Comparison of ENCODE assay signal across 20 cellular contexts in the genomic region with DNA sequence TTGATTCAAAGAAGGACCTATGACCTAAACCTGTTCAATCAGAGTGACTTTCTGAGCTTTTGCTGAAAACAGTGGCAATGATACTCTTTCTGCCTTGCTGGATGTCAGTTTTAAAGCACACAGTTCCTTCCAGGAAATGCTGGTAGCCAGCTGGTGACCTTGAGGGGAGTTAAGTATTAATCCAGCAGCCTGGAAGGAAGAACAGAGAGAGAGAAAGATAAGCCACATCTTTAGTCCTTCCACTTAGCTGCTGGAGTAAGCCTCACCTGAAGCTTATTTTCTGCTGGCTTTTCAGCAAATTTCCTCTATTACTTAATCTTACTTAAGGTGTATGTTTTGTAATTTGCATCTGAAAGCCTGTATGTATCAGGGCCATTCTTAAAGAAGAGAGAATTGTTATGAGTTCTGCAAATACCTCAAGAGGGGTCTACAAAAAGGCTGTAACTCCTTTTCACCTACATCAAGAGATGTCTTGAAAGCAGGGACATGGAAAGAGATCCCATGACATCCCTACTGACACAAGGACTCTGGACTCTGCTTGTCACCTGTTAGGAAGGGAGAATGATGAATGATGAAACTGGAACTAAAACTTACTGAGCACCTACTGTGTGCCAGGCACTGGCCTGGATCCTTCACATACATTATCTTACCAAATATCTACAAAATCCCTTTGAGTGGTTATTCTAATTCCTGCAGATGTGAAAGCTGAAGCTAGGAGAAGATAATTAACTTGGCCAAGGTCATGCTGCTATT. TPM values are rescaled to one million over a fixed set of nuclear protein-coding genes. Genes with fewer than 3 reads are reported as not detected.
DNase-seq lines count a peak whose midpoint lies in the region; ATAC-seq and FAIRE-seq lines count a peak whose summit lies in the region.
"Had no signal": no experiment of that assay in that cellular context is flagged by ENCODE, and none has a peak within 500 bp of the region (broad histone marks: within the 10 kb centered on the region; RNA-seq: fewer than 3 reads in every experiment).

No MANE protein-coding gene starts in this region.

- intact Hi-C loops in left colon (cut with DNase I, micrococcal nuclease) = no loop called here
- intact Hi-C loops in posterior cingulate gyrus (cut with DNase I) = no loop called here

- no peaks in the 10 kb centered on the region for H3K9me3 ChIP-seq in small intestine (ENCODE audit: control insufficient read depth, low read depth)
- H3K9me3 ChIP-seq: SK-N-SH had no signal

- no peaks in the 10 kb centered on the region for H3K27me3 ChIP-seq in small intestine (ENCODE audit: control insufficient read depth in 2 of 2, insufficient read depth in 2 of 2, low read length in 2 of 2)
- H3K27me3 ChIP-seq: BLaER1 treated with 17β-estradiol and CSF1 and Interleukin-3, amounts not matched to agents 10 nM and 100 nM had no signal

- no peak overlapping the region for H3K27ac Mint-ChIP-seq in stimulated activated naive B cell treated with anti-CD40 and anti-IgM and Interleukin-4, amounts not matched to agents 10 μg/mL and 1 μg/mL and 100 μg/mL, for 72 hours

- H3K4me3 Mint-ChIP-seq in stimulated activated naive B cell treated with anti-CD40 and anti-IgM and Interleukin-4, amounts not matched to agents 10 μg/mL and 1 μg/mL and 100 μg/mL, for 72 hours = no peak overlapping the region
- H3K4me3 Mint-ChIP-seq: CD8-positive, alpha-beta memory T cell had no signal

- H3K27ac ChIP-seq in small intestine (ENCODE audit: low read depth in 1 of 2, low read length in 1 of 2) = no peak overlapping the region
- H3K27ac ChIP-seq: BLaER1 treated with 17β-estradiol and CSF1 and Interleukin-3, amounts not matched to agents 10 nM and 100 nM had no signal

- no peaks in the 10 kb centered on the region for H3K36me3 Mint-ChIP-seq in stimulated activated naive B cell treated with anti-CD40 and anti-IgM and Interleukin-4, amounts not matched to agents 10 μg/mL and 1 μg/mL and 100 μg/mL, for 72 hours

- DNase-seq in GM18507 (ENCODE audit: extremely low spot score, insufficient read length, low read depth) = no peak
- peak; percentile 35 to 42 for DNase-seq in left colon
- peak; percentile 67 for DNase-seq in small intestine
- no peak for DNase-seq in DMS 273 (lab: John Stamatoyannopoulos, UW; ENCODE audit: unreplicated experiment)
- DNase-seq in posterior cingulate gyrus = no peak
- no peak for DNase-seq in stimulated activated naive B cell treated with anti-CD40 and anti-IgM and Interleukin-4, amounts not matched to agents 10 μg/mL and 1 μg/mL and 100 μg/mL, for 72 hours
- DNase-seq: CD8-positive, alpha-beta memory T cell; DMS79; KG1; NCI-H1105 treated with DMSO at 0.1 percent for 48 hours; NCI-H1694; NCI-H2081 treated with DMSO at 0.1 percent for 48 hours; NCI-H510A; NCI-H774; SHP77; SK-N-SH had no signal

- peak; percentile 71 for FAIRE-seq in GM18507 (lab: Jason Lieb, UNC)
- FAIRE-seq in small intestine (lab: Jason Lieb, UNC) = no peak
- FAIRE-seq: D721Med, H54 had no signal

- H3K4me1 Mint-ChIP-seq in stimulated activated naive B cell treated with anti-CD40 and anti-IgM and Interleukin-4, amounts not matched to agents 10 μg/mL and 1 μg/mL and 100 μg/mL, for 72 hours = peaks cover 3 to 11% of the 10 kb centered on the region in 2 donors

- ATAC-seq in GM19452 (IDR thresholded peaks at IDR 0.05; ENCODE audit: unreplicated experiment) = peak; percentile 55
- ATAC-seq in left colon = peak; percentile 80
- no peak for ATAC-seq in stimulated activated naive B cell treated with anti-CD40 and anti-IgM and Interleukin-4, amounts not matched to agents 10 μg/mL and 1 μg/mL and 100 μg/mL, for 72 hours (replicated peaks)

- H3K9me3 Mint-ChIP-seq in stimulated activated naive B cell treated with anti-CD40 and anti-IgM and Interleukin-4, amounts not matched to agents 10 μg/mL and 1 μg/mL and 100 μg/mL, for 72 hours = peaks cover 0 to 2% of the 10 kb centered on the region in 2 donors

- H3K4me3 ChIP-seq in small intestine (ENCODE audit: low read depth in 1 of 2, low read length in 2 of 2) = no peak overlapping the region
- H3K4me3 ChIP-seq: BLaER1 treated with 17β-estradiol and CSF1 and Interleukin-3, amounts not matched to agents 10 nM and 100 nM had no signal

- H3K36me3 ChIP-seq in small intestine (ENCODE audit: control insufficient read depth in 2 of 2, insufficient read depth in 2 of 2, low read length in 2 of 2) = no peaks in the 10 kb centered on the region
- H3K36me3 ChIP-seq: BLaER1 treated with 17β-estradiol and CSF1 and Interleukin-3, amounts not matched to agents 10 nM and 100 nM had no signal

- no peaks in the 10 kb centered on the region for H3K27me3 Mint-ChIP-seq in stimulated activated naive B cell treated with anti-CD40 and anti-IgM and Interleukin-4, amounts not matched to agents 10 μg/mL and 1 μg/mL and 100 μg/mL, for 72 hours
- H3K27me3 Mint-ChIP-seq: CD8-positive, alpha-beta memory T cell had no signal

- peaks cover 0 to 5% of the 10 kb centered on the region in 2 donors for H3K4me1 ChIP-seq in small intestine (ENCODE audit: control insufficient read depth in 2 of 2, insufficient read depth in 1 of 2, low read depth in 1 of 2, low read length in 1 of 2)

RNA-seq across cellular contexts. Expression of a gene that starts 35.1 kb away (rescaled TPM):
- 10 to 100 TPM; 67.6 to 71.4 TPM for total RNA-seq in left colon
- polyA plus RNA-seq in small intestine = 10 to 100 TPM in 1 of 3 donors, 1 to 10 TPM in 2; 9.2 to 31.1 (median 9.8) TPM

Comparison
In these comparisons a context has a peak if more than half of its experiments do, and no peak if none do; other contexts are left out.
1. DNase-seq: peak in left colon (2 of 2) and small intestine (single experiment); none in GM18507 (single experiment), DMS 273 (single experiment), posterior cingulate gyrus (0 of 10) and stimulated activated naive B cell treated with anti-CD40 and anti-IgM and Interleukin-4, amounts not matched to agents 10 μg/mL and 1 μg/mL and 100 μg/mL, for 72 hours (single experiment).
2. ATAC-seq: peak in GM19452 (single experiment) and left colon (single experiment); none in stimulated activated naive B cell treated with anti-CD40 and anti-IgM and Interleukin-4, amounts not matched to agents 10 μg/mL and 1 μg/mL and 100 μg/mL, for 72 hours (0 of 2).